Comparison of ENCODE assay signal across 10 cellular contexts in genomic region chr5:150515446-150515845, GRCh38. TPM values are rescaled to one million over a fixed set of nuclear protein-coding genes. Genes with fewer than 3 reads are reported as not detected.
DNase-seq lines count a peak whose midpoint lies in the region; ATAC-seq and TF ChIP-seq lines count a peak whose summit lies in the region.
"Had no signal": no experiment of that assay in that cellular context is flagged by ENCODE, and none has a peak within 500 bp of the region (broad histone marks: within the 10 kb centered on the region; RNA-seq: fewer than 3 reads in every experiment).

No MANE protein-coding gene starts in this region.

- intact Hi-C loops in right cardiac atrium (cut with DNase I), result no loop called here

- H3K9me3 ChIP-seq in right cardiac atrium (ENCODE audit: control insufficient read depth, low read length) (no peaks in the 10 kb centered on the region), skeletal muscle tissue (ENCODE audit: control insufficient read depth in 3 of 3, low read length in 3 of 3) (no peaks in the 10 kb centered on the region)

- 42% methylated on average over 6 of the region's 6 CpGs for WGBS in right cardiac atrium

- H3K4me3 ChIP-seq in right cardiac atrium (ENCODE audit: low read length) (no peak overlapping the region), skeletal muscle tissue (ENCODE audit: low read length in 3 of 3) (no peak overlapping the region)

- peaks cover 0 to 3% (median 0%) of the 10 kb centered on the region in 3 donors for H3K36me3 ChIP-seq in skeletal muscle tissue (ENCODE audit: control insufficient read depth in 3 of 3, insufficient read depth in 3 of 3, low read length in 3 of 3)

- no peak for TF ChIP-seq CTCF in endothelial cell (IDR thresholded peaks at IDR 0.05; ENCODE audit: unreplicated experiment)

- H3K27ac Mint-ChIP-seq in endothelial cell (ENCODE audit: unreplicated experiment), result no peak overlapping the region
- H3K27ac Mint-ChIP-seq: activated T-helper 1 cell treated with anti-CD3 and anti-CD28 coated beads, Interleukin-12 subunit alpha, Interleukin-12 subunit beta, Interleukin-2, Interleukin-4 antibody, amounts not matched to agents 30 ng/mL and 10 ng/mL and 1 ng/mL, durations not matched to agents 14 hours and 24 hours and 36 hours had no signal

- H3K4me1 ChIP-seq in right cardiac atrium (ENCODE audit: control insufficient read depth, insufficient read depth, low read length), result peaks cover 43% of the 10 kb centered on the region
- H3K4me1 ChIP-seq in skeletal muscle tissue (ENCODE audit: control insufficient read depth in 3 of 3, insufficient read depth in 3 of 3, low read length in 3 of 3), result peaks cover 60 to 75% (median 69%) of the 10 kb centered on the region in 3 donors

- H3K9me3 Mint-ChIP-seq in endothelial cell (ENCODE audit: unreplicated experiment), result no peaks in the 10 kb centered on the region
- H3K9me3 Mint-ChIP-seq: activated T-helper 1 cell treated with anti-CD3 and anti-CD28 coated beads, Interleukin-12 subunit alpha, Interleukin-12 subunit beta, Interleukin-2, Interleukin-4 antibody, amounts not matched to agents 30 ng/mL and 10 ng/mL and 1 ng/mL, durations not matched to agents 14 hours and 24 hours and 36 hours had no signal

- H3K27me3 ChIP-seq in right cardiac atrium (ENCODE audit: control insufficient read depth, insufficient read depth) (no peaks in the 10 kb centered on the region), skeletal muscle tissue (ENCODE audit: control insufficient read depth in 3 of 3, insufficient read depth in 3 of 3, low read length in 3 of 3) (no peaks in the 10 kb centered on the region)

- peak overlapping the region in 1 of 3 donors; percentile 16 for H3K9ac ChIP-seq in skeletal muscle tissue (ENCODE audit: low read depth in 1 of 3, low read length in 3 of 3)

- DNase-seq in GM03348 (ENCODE audit: low spot score) (peak; percentile 77), amniotic epithelial cell (ENCODE audit: low read depth) (peak; percentile 52), right cardiac atrium (peak in 1 of 3 donors; percentile 65), endothelial cell (ENCODE audit: low spot score) (no peak), DMS79 (lab: John Stamatoyannopoulos, UW) (no peak)
- DNase-seq in activated CD4-positive, CD25-positive, alpha-beta regulatory T cell (lab: John Stamatoyannopoulos, UW), result no peak
- DNase-seq: T-helper 2 cell had no signal

- peaks cover 19% of the 10 kb centered on the region for H3K36me3 Mint-ChIP-seq in endothelial cell (ENCODE audit: low read depth, unreplicated experiment)

- H3K4me1 Mint-ChIP-seq in endothelial cell (ENCODE audit: unreplicated experiment), result peaks cover 69% of the 10 kb centered on the region

- ATAC-seq in right cardiac atrium (peak in 1 of 2 donors; percentile 29), HG03159 (IDR thresholded peaks at IDR 0.05; ENCODE audit: unreplicated experiment) (no peak)

- H3K27ac ChIP-seq in right cardiac atrium (ENCODE audit: low read length) (peak overlapping the region; percentile 88), skeletal muscle tissue (ENCODE audit: low read depth, low read length) (peak overlapping the region; percentile 52)

- no peak overlapping the region for H3K4me3 Mint-ChIP-seq in endothelial cell (ENCODE audit: unreplicated experiment)
- H3K4me3 Mint-ChIP-seq: activated T-helper 1 cell treated with anti-CD3 and anti-CD28 coated beads, Interleukin-12 subunit alpha, Interleukin-12 subunit beta, Interleukin-2, Interleukin-4 antibody, amounts not matched to agents 30 ng/mL and 10 ng/mL and 1 ng/mL, durations not matched to agents 14 hours and 24 hours and 36 hours had no signal

- H3K27me3 Mint-ChIP-seq in endothelial cell (ENCODE audit: unreplicated experiment), result peaks cover 6% of the 10 kb centered on the region

RNA-seq across cellular contexts. Expression of gene NDST1, which starts 7.5 kb away (rescaled TPM):
- total RNA-seq in right cardiac atrium (10 to 100 TPM; 53.1 to 67.8 (median 58.7) TPM), skeletal muscle tissue (19.3 TPM), endothelial cell (ENCODE audit: unreplicated experiment) (178 TPM)
- 45.9 TPM for polyA plus RNA-seq in right cardiac atrium

Comparison
In these comparisons a context has a peak if more than half of its experiments do, and no peak if none do; other contexts are left out.
1. DNase-seq: peak in GM03348 (single experiment) and amniotic epithelial cell (single experiment); none in activated CD4-positive, CD25-positive, alpha-beta regulatory T cell (0 of 4), endothelial cell (single experiment) and DMS79 (single experiment).